In the genomic region with DNA sequence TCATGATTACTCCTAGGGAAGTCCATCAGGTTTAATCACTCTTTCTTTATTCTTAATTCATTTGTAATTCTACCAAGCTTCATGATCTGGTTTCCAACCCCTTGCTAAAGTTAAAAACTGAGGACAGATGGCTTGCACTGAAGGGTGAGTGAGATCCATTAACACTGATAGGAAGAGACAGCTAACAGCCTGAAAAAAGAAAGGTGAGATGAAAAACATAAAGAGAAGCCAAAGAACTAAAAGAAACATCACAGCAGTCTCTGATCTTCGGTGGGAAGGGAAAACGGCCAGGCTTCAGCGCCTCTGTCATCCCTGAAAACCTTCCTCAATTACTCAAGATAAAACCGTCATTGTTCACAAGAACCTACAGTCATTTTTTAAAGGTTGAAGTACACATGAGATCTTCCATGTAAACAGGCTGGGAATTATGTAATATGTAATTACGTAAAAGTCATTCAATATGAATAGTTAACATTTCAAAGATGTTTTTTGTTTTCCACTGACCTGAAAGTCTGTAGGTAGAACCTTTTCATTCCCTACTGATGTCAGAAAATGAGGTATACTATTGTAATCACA, we compare ENCODE assay signal across 1 cellular context.
A peak's percentile ranks its signal among the peaks of the same experiment; 100 is the strongest.
TF ChIP-seq lines count a peak whose summit lies in the region.

No MANE protein-coding gene starts in this region.

TF ChIP-seq in HepG2, 621 proteins besides CTCF, POLR2A, EP300 and RAD21 (continued from another document and continues in another):
- TF ChIP-seq, protein P1, sequence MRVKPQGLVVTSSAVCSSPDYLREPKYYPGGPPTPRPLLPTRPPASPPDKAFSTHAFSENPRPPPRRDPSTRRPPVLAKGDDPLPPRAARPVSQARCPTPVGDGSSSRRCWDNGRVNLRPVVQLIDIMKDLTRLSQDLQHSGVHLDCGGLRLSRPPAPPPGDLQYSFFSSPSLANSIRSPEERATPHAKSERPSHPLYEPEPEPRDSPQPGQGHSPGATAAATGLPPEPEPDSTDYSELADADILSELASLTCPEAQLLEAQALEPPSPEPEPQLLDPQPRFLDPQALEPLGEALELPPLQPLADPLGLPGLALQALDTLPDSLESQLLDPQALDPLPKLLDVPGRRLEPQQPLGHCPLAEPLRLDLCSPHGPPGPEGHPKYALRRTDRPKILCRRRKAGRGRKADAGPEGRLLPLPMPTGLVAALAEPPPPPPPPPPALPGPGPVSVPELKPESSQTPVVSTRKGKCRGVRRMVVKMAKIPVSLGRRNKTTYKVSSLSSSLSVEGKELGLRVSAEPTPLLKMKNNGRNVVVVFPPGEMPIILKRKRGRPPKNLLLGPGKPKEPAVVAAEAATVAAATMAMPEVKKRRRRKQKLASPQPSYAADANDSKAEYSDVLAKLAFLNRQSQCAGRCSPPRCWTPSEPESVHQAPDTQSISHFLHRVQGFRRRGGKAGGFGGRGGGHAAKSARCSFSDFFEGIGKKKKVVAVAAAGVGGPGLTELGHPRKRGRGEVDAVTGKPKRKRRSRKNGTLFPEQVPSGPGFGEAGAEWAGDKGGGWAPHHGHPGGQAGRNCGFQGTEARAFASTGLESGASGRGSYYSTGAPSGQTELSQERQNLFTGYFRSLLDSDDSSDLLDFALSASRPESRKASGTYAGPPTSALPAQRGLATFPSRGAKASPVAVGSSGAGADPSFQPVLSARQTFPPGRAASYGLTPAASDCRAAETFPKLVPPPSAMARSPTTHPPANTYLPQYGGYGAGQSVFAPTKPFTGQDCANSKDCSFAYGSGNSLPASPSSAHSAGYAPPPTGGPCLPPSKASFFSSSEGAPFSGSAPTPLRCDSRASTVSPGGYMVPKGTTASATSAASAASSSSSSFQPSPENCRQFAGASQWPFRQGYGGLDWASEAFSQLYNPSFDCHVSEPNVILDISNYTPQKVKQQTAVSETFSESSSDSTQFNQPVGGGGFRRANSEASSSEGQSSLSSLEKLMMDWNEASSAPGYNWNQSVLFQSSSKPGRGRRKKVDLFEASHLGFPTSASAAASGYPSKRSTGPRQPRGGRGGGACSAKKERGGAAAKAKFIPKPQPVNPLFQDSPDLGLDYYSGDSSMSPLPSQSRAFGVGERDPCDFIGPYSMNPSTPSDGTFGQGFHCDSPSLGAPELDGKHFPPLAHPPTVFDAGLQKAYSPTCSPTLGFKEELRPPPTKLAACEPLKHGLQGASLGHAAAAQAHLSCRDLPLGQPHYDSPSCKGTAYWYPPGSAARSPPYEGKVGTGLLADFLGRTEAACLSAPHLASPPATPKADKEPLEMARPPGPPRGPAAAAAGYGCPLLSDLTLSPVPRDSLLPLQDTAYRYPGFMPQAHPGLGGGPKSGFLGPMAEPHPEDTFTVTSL (CRISPR knock-in tag; IDR thresholded peaks at IDR 0.05; ENCODE audit: borderline replicate concordance): peak; percentile 33; the same call in 1 of the 2 replicates
- TF ChIP-seq NCOA2 (CRISPR knock-in tag; IDR thresholded peaks at IDR 0.05): peak; percentile 71
- TF ChIP-seq CEBPG (CRISPR knock-in tag; IDR thresholded peaks at IDR 0.05): peak; percentile 73
- no peak for TF ChIP-seq SOX6 (IDR thresholded peaks at IDR 0.05)
- TF ChIP-seq SOX6 (CRISPR knock-in tag; IDR thresholded peaks at IDR 0.05): peak; percentile 72
- TF ChIP-seq FOXK1 (CRISPR knock-in tag; IDR thresholded peaks at IDR 0.05; ENCODE audit: borderline replicate concordance, low read depth): 0 out of 2 replicates have a peak, but pooled peaks have one; percentile 18
- 0 out of 2 replicates have a peak, but pooled peaks have one; percentile 21 for TF ChIP-seq NFIC (IDR thresholded peaks at IDR 0.05; ENCODE audit: low read length)
- no peak for TF ChIP-seq ZNF747 (CRISPR knock-in tag; IDR thresholded peaks at IDR 0.05; ENCODE audit: borderline replicate concordance)
- TF ChIP-seq ZSCAN9 (CRISPR knock-in tag; IDR thresholded peaks at IDR 0.05; ENCODE audit: borderline replicate concordance): 0 out of 2 replicates have a peak, but pooled peaks have one; percentile 47
- 0 out of 2 replicates have a peak, but pooled peaks have one; percentile 28 for TF ChIP-seq KAT8 (CRISPR knock-in tag; IDR thresholded peaks at IDR 0.05)
- TF ChIP-seq MBD4 (IDR thresholded peaks at IDR 0.05; ENCODE audit: borderline replicate concordance, low read length): no peak
- TF ChIP-seq MED1 (CRISPR knock-in tag; IDR thresholded peaks at IDR 0.05): 0 out of 2 replicates have a peak, but pooled peaks have one; percentile 26
- TF ChIP-seq POGZ (CRISPR knock-in tag; IDR thresholded peaks at IDR 0.05): peak; percentile 12; the same call in 1 of the 2 replicates
- TF ChIP-seq, protein P2, sequence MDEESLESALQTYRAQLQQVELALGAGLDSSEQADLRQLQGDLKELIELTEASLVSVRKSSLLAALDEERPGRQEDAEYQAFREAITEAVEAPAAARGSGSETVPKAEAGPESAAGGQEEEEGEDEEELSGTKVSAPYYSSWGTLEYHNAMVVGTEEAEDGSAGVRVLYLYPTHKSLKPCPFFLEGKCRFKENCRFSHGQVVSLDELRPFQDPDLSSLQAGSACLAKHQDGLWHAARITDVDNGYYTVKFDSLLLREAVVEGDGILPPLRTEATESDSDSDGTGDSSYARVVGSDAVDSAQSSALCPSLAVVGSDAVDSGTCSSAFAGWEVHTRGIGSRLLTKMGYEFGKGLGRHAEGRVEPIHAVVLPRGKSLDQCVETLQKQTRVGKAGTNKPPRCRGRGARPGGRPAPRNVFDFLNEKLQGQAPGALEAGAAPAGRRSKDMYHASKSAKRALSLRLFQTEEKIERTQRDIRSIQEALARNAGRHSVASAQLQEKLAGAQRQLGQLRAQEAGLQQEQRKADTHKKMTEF (CRISPR knock-in tag; IDR thresholded peaks at IDR 0.05): peak; percentile 72
- TF ChIP-seq, protein P3, sequence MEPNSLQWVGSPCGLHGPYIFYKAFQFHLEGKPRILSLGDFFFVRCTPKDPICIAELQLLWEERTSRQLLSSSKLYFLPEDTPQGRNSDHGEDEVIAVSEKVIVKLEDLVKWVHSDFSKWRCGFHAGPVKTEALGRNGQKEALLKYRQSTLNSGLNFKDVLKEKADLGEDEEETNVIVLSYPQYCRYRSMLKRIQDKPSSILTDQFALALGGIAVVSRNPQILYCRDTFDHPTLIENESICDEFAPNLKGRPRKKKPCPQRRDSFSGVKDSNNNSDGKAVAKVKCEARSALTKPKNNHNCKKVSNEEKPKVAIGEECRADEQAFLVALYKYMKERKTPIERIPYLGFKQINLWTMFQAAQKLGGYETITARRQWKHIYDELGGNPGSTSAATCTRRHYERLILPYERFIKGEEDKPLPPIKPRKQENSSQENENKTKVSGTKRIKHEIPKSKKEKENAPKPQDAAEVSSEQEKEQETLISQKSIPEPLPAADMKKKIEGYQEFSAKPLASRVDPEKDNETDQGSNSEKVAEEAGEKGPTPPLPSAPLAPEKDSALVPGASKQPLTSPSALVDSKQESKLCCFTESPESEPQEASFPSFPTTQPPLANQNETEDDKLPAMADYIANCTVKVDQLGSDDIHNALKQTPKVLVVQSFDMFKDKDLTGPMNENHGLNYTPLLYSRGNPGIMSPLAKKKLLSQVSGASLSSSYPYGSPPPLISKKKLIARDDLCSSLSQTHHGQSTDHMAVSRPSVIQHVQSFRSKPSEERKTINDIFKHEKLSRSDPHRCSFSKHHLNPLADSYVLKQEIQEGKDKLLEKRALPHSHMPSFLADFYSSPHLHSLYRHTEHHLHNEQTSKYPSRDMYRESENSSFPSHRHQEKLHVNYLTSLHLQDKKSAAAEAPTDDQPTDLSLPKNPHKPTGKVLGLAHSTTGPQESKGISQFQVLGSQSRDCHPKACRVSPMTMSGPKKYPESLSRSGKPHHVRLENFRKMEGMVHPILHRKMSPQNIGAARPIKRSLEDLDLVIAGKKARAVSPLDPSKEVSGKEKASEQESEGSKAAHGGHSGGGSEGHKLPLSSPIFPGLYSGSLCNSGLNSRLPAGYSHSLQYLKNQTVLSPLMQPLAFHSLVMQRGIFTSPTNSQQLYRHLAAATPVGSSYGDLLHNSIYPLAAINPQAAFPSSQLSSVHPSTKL (CRISPR knock-in tag; IDR thresholded peaks at IDR 0.05): peak; percentile 78
- peak; percentile 65; the same call in 1 of the 2 replicates for TF ChIP-seq SOX5 (CRISPR knock-in tag; IDR thresholded peaks at IDR 0.05; ENCODE audit: borderline replicate concordance)
- TF ChIP-seq, protein P4, sequence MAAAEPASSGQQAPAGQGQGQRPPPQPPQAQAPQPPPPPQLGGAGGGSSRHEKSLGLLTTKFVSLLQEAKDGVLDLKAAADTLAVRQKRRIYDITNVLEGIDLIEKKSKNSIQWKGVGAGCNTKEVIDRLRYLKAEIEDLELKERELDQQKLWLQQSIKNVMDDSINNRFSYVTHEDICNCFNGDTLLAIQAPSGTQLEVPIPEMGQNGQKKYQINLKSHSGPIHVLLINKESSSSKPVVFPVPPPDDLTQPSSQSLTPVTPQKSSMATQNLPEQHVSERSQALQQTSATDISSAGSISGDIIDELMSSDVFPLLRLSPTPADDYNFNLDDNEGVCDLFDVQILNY (CRISPR knock-in tag; conservative IDR thresholded peaks at IDR 0.05): no peak
- no peak for TF ChIP-seq ZNF24 (IDR thresholded peaks at IDR 0.05)
- TF ChIP-seq FOXA1 (IDR thresholded peaks at IDR 0.05): no peak
- TF ChIP-seq FOXA1 (CRISPR knock-in tag; IDR thresholded peaks at IDR 0.05): peak; percentile 58
- TF ChIP-seq SIX1 (CRISPR knock-in tag; IDR thresholded peaks at IDR 0.05; ENCODE audit: borderline replicate concordance): peak; percentile 41; the same call in 1 of the 2 replicates
- TF ChIP-seq SOX13 (IDR thresholded peaks at IDR 0.05): no peak
- TF ChIP-seq SOX13 (CRISPR knock-in tag; conservative IDR thresholded peaks at IDR 0.05 in 1 of 2, IDR thresholded peaks at IDR 0.05 in 1 of 2): peak in 1 of 2 experiments; percentile 79; a peak in 2 of 4 replicates
- TF ChIP-seq FOXP1 (IDR thresholded peaks at IDR 0.05): no peak
- TF ChIP-seq FOXP1 (CRISPR knock-in tag; IDR thresholded peaks at IDR 0.05): peak; percentile 66
- TF ChIP-seq TGIF2 (CRISPR knock-in tag; IDR thresholded peaks at IDR 0.05): 0 out of 2 replicates have a peak, but pooled peaks have one; percentile 25
- TF ChIP-seq HDAC2 (CRISPR knock-in tag; IDR thresholded peaks at IDR 0.05): peak; percentile 23; the same call in 1 of the 2 replicates
- TF ChIP-seq GATAD2A (CRISPR knock-in tag; IDR thresholded peaks at IDR 0.05): peak; percentile 86
- 0 out of 2 replicates have a peak, but pooled peaks have one; percentile 37 for TF ChIP-seq MIXL1 (CRISPR knock-in tag; IDR thresholded peaks at IDR 0.05)
- TF ChIP-seq GFI1 (CRISPR knock-in tag; IDR thresholded peaks at IDR 0.05; ENCODE audit: borderline replicate concordance): no peak
- TF ChIP-seq, protein P5, sequence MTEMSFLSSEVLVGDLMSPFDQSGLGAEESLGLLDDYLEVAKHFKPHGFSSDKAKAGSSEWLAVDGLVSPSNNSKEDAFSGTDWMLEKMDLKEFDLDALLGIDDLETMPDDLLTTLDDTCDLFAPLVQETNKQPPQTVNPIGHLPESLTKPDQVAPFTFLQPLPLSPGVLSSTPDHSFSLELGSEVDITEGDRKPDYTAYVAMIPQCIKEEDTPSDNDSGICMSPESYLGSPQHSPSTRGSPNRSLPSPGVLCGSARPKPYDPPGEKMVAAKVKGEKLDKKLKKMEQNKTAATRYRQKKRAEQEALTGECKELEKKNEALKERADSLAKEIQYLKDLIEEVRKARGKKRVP (CRISPR knock-in tag; IDR thresholded peaks at IDR 0.05): no peak
- TF ChIP-seq, protein P6, sequence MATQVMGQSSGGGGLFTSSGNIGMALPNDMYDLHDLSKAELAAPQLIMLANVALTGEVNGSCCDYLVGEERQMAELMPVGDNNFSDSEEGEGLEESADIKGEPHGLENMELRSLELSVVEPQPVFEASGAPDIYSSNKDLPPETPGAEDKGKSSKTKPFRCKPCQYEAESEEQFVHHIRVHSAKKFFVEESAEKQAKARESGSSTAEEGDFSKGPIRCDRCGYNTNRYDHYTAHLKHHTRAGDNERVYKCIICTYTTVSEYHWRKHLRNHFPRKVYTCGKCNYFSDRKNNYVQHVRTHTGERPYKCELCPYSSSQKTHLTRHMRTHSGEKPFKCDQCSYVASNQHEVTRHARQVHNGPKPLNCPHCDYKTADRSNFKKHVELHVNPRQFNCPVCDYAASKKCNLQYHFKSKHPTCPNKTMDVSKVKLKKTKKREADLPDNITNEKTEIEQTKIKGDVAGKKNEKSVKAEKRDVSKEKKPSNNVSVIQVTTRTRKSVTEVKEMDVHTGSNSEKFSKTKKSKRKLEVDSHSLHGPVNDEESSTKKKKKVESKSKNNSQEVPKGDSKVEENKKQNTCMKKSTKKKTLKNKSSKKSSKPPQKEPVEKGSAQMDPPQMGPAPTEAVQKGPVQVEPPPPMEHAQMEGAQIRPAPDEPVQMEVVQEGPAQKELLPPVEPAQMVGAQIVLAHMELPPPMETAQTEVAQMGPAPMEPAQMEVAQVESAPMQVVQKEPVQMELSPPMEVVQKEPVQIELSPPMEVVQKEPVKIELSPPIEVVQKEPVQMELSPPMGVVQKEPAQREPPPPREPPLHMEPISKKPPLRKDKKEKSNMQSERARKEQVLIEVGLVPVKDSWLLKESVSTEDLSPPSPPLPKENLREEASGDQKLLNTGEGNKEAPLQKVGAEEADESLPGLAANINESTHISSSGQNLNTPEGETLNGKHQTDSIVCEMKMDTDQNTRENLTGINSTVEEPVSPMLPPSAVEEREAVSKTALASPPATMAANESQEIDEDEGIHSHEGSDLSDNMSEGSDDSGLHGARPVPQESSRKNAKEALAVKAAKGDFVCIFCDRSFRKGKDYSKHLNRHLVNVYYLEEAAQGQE (IDR thresholded peaks at IDR 0.05; ENCODE audit: borderline replicate concordance in 1 of 2, low read depth in 1 of 2, low read length in 2 of 2): no peak
- peak; percentile 45; the same call in 1 of the 2 replicates for TF ChIP-seq HNF4A (CRISPR knock-in tag; IDR thresholded peaks at IDR 0.05)
- TF ChIP-seq MATR3 (CRISPR knock-in tag; IDR thresholded peaks at IDR 0.05): no peak
- peak; percentile 91 for TF ChIP-seq BCL6 (CRISPR knock-in tag; IDR thresholded peaks at IDR 0.05)
- no peak for TF ChIP-seq SCMH1 (CRISPR knock-in tag; IDR thresholded peaks at IDR 0.05; ENCODE audit: borderline replicate concordance)
- TF ChIP-seq, protein P7, sequence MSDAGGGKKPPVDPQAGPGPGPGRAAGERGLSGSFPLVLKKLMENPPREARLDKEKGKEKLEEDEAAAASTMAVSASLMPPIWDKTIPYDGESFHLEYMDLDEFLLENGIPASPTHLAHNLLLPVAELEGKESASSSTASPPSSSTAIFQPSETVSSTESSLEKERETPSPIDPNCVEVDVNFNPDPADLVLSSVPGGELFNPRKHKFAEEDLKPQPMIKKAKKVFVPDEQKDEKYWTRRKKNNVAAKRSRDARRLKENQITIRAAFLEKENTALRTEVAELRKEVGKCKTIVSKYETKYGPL (CRISPR knock-in tag; IDR thresholded peaks at IDR 0.05): 0 out of 2 replicates have a peak, but pooled peaks have one; percentile 46
- TF ChIP-seq, protein P8, sequence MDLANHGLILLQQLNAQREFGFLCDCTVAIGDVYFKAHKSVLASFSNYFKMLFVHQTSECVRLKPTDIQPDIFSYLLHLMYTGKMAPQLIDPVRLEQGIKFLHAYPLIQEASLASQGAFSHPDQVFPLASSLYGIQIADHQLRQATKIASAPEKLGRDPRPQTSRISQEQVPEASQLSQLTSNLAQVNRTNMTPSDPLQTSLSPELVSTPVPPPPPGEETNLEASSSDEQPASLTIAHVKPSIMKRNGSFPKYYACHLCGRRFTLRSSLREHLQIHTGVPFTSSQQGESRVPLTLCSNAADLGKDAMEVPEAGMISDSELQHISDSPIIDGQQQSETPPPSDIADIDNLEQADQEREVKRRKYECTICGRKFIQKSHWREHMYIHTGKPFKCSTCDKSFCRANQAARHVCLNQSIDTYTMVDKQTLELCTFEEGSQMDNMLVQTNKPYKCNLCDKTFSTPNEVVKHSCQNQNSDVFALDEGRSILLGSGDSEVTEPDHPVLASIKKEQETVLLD (CRISPR knock-in tag; IDR thresholded peaks at IDR 0.05; ENCODE audit: low read depth): no peak
- TF ChIP-seq HMG20A (CRISPR knock-in tag; IDR thresholded peaks at IDR 0.05; ENCODE audit: borderline replicate concordance): peak; percentile 67; the same call in 1 of the 2 replicates
- peak; percentile 56 for TF ChIP-seq SAP130 (CRISPR knock-in tag; IDR thresholded peaks at IDR 0.05; ENCODE audit: low read depth)
- no peak for TF ChIP-seq POLR2G (IDR thresholded peaks at IDR 0.05; ENCODE audit: low read depth, low read length)
